Comparison of ENCODE assay signal across 22 cellular contexts in genomic region chr10:89549510-89549909, GRCh38. TPM values are rescaled to one million over a fixed set of nuclear protein-coding genes. Genes with fewer than 3 reads are reported as not detected.
"Had no signal": no experiment of that assay in that cellular context is flagged by ENCODE, and none has a peak within 500 bp of the region (broad histone marks: within the 10 kb centered on the region; RNA-seq: fewer than 3 reads in every experiment).

No MANE protein-coding gene starts in this region.

- H3K9me3 ChIP-seq: right atrium auricular region, transverse colon, vagina had no signal

- H3K4me3 ChIP-seq: left ventricle myocardium inferior, right atrium auricular region, transverse colon, vagina had no signal

- H3K36me3 ChIP-seq: left ventricle myocardium inferior, right atrium auricular region, transverse colon, vagina had no signal

- H3K4me1 ChIP-seq: vagina had no signal

- H3K27ac ChIP-seq: left ventricle myocardium inferior, transverse colon, vagina had no signal

- DNase-seq: activated CD4-positive, alpha-beta memory T cell treated with anti-CD3 and anti-CD28 coated beads, Interleukin-2, amount 10 ng/mL, durations not matched to agents 7 days and 5 days; activated CD4-positive, alpha-beta T cell treated with anti-CD3 and anti-CD28 coated beads for 48 hours; activated CD4-positive, CD25-positive, alpha-beta regulatory T cell; activated CD8-positive, alpha-beta memory T cell treated with anti-CD3 and anti-CD28 coated beads, Interleukin-2, amount 10 ng/mL, durations not matched to agents 7 days and 5 days; activated naive CD4-positive, alpha-beta T cell; activated naive CD8-positive, alpha-beta T cell treated with anti-CD3 and anti-CD28 coated beads for 36 hours; amygdala; caudate nucleus; effector memory CD8-positive, alpha-beta T cell; head of caudate nucleus; left ventricle myocardium inferior; naive B cell; stimulated activated CD4-positive, alpha-beta T cell treated with anti-CD3 and anti-CD28 coated beads, Interleukin-12 subunit alpha, Interleukin-12 subunit beta, amount 100 ng/mL, for 4 hours; stimulated activated CD4-positive, alpha-beta T cell treated with anti-CD3 and anti-CD28 coated beads, Interleukin-1b, Interleukin-23, amount 100 ng/mL, for 48 hours; stimulated activated naive CD8-positive, alpha-beta T cell treated with anti-CD3 and anti-CD28 coated beads, Interleukin-15, Interleukin-2, amounts not matched to agents 100 U/mL and 50 U/mL, for 24 hours; T1000; transverse colon had no signal

- H3K27me3 ChIP-seq: right atrium auricular region, transverse colon, vagina had no signal

RNA-seq across cellular contexts. Expression of gene SLC16A12, which starts 14.1 kb away (rescaled TPM):
- total RNA-seq: activated CD4-positive, alpha-beta memory T cell treated with anti-CD3 and anti-CD28 coated beads, Interleukin-2, amount 10 ng/mL, durations not matched to agents 7 days and 5 days; activated CD8-positive, alpha-beta memory T cell treated with anti-CD3 and anti-CD28 coated beads, Interleukin-2, amount 10 ng/mL, durations not matched to agents 7 days and 5 days; activated naive CD8-positive, alpha-beta T cell treated with anti-CD3 and anti-CD28 coated beads for 36 hours; dermis microvascular lymphatic vessel endothelial cell; mononuclear cell; neural crest cell had no signal
